In genomic region chr16:71364306-71364705, GRCh38 we compare ENCODE assay signal across 25 cellular contexts. TPM values are rescaled to one million over a fixed set of nuclear protein-coding genes. Genes with fewer than 3 reads are reported as not detected.
"Had no signal": no experiment of that assay in that cellular context is flagged by ENCODE, and none has a peak within 500 bp of the region (broad histone marks: within the 10 kb centered on the region; RNA-seq: fewer than 3 reads in every experiment).

No MANE protein-coding gene starts in this region.

- H3K4me3 Mint-ChIP-seq: activated CD4-positive, alpha-beta T cell treated with anti-CD3 and anti-CD28 coated beads, Interleukin-2, amount 10 ng/mL, durations not matched to agents 24 days and 14 days; activated naive CD4-positive, alpha-beta T cell treated with anti-CD3 and anti-CD28 coated beads, Interleukin-2, amount 10 ng/mL, durations not matched to agents 7 days and 5 days; activated naive CD8-positive, alpha-beta T cell treated with anti-CD3 and anti-CD28 coated beads, Interleukin-2, amount 50 U/mL, for 24 hours; dendritic cell treated with granulocyte-macrophage colony-stimulating factor and Interleukin-4, amounts not matched to agents 40 ng/mL and 50 ng/mL, for 4 days; nephron; stimulated activated naive CD8-positive, alpha-beta T cell treated with anti-CD3 and anti-CD28 coated beads, Interleukin-15, Interleukin-2, amounts not matched to agents 100 ng/mL and 50 ng/mL, for 24 hours had no signal

- H3K4me1 Mint-ChIP-seq: activated CD4-positive, alpha-beta T cell treated with anti-CD3 and anti-CD28 coated beads, Interleukin-2, amount 10 ng/mL, durations not matched to agents 24 days and 14 days; activated naive CD4-positive, alpha-beta T cell treated with anti-CD3 and anti-CD28 coated beads, Interleukin-2, amount 10 ng/mL, durations not matched to agents 7 days and 5 days; activated naive CD8-positive, alpha-beta T cell treated with anti-CD3 and anti-CD28 coated beads, Interleukin-2, amount 50 U/mL, for 24 hours; nephron had no signal

- H3K4me1 ChIP-seq: ascending aorta, esophagus squamous epithelium, suprapubic skin, transverse colon, vagina had no signal

- H3K9me3 ChIP-seq: ascending aorta, esophagus squamous epithelium, suprapubic skin, transverse colon, vagina had no signal

- H3K27me3 ChIP-seq: ascending aorta, vagina had no signal

- H3K36me3 Mint-ChIP-seq: activated naive CD4-positive, alpha-beta T cell treated with anti-CD3 and anti-CD28 coated beads, Interleukin-2, amount 10 ng/mL, durations not matched to agents 7 days and 5 days had no signal

- H3K4me3 ChIP-seq: ascending aorta, esophagus squamous epithelium, skin epidermis, suprapubic skin, transverse colon, vagina had no signal

- H3K36me3 ChIP-seq: ascending aorta, esophagus squamous epithelium, suprapubic skin, transverse colon, vagina had no signal

- DNase-seq: activated CD4-positive, alpha-beta T cell treated with anti-CD3 and anti-CD28 coated beads, Interleukin-2, amount 10 ng/mL, durations not matched to agents 24 days and 14 days; activated CD4-positive, CD25-positive, alpha-beta regulatory T cell; activated CD8-positive, alpha-beta memory T cell treated with anti-CD3 and anti-CD28 coated beads for 24 hours; activated CD8-positive, alpha-beta memory T cell treated with anti-CD3 and anti-CD28 coated beads, Interleukin-2, amount 50 U/mL, for 48 hours; activated effector memory CD4-positive, alpha-beta T cell treated with Interleukin-2 at 50 U/mL for 16 hours; activated naive CD4-positive, alpha-beta T cell treated with anti-CD3 and anti-CD28 coated beads, Interleukin-2, amount 10 ng/mL, durations not matched to agents 7 days and 5 days; activated naive CD8-positive, alpha-beta T cell treated with anti-CD3 and anti-CD28 coated beads, Interleukin-2, amount 50 U/mL, for 24 hours; activated T-cell treated with anti-CD3 and anti-CD28 coated beads, Interleukin-2, amount 50 U/mL, for 48 hours; effector memory CD4-positive, alpha-beta T cell; esophagus squamous epithelium; hypothalamus; islet precursor cell; mammary epithelial cell; midbrain; occipital lobe; transverse colon had no signal

- H3K27ac ChIP-seq: ascending aorta, esophagus squamous epithelium, skin epidermis, suprapubic skin, transverse colon, vagina had no signal

- H3K9me3 Mint-ChIP-seq: activated CD4-positive, alpha-beta T cell treated with anti-CD3 and anti-CD28 coated beads, Interleukin-2, amount 10 ng/mL, durations not matched to agents 24 days and 14 days; activated naive CD4-positive, alpha-beta T cell treated with anti-CD3 and anti-CD28 coated beads, Interleukin-2, amount 10 ng/mL, durations not matched to agents 7 days and 5 days; activated naive CD8-positive, alpha-beta T cell treated with anti-CD3 and anti-CD28 coated beads, Interleukin-2, amount 50 U/mL, for 24 hours; dendritic cell treated with granulocyte-macrophage colony-stimulating factor and Interleukin-4, amounts not matched to agents 40 ng/mL and 50 ng/mL, for 4 days; nephron; stimulated activated naive CD8-positive, alpha-beta T cell treated with anti-CD3 and anti-CD28 coated beads, Interleukin-15, Interleukin-2, amounts not matched to agents 100 ng/mL and 50 ng/mL, for 24 hours had no signal

- ATAC-seq: activated naive CD8-positive, alpha-beta T cell treated with anti-CD3 and anti-CD28 coated beads, Interleukin-2, amount 50 U/mL, for 24 hours had no signal

- H3K27ac Mint-ChIP-seq: activated CD4-positive, alpha-beta T cell treated with anti-CD3 and anti-CD28 coated beads, Interleukin-2, amount 10 ng/mL, durations not matched to agents 24 days and 14 days; activated naive CD4-positive, alpha-beta T cell treated with anti-CD3 and anti-CD28 coated beads, Interleukin-2, amount 10 ng/mL, durations not matched to agents 7 days and 5 days; activated naive CD8-positive, alpha-beta T cell treated with anti-CD3 and anti-CD28 coated beads, Interleukin-2, amount 50 U/mL, for 24 hours; dendritic cell treated with granulocyte-macrophage colony-stimulating factor and Interleukin-4, amounts not matched to agents 40 ng/mL and 50 ng/mL, for 4 days; nephron; stimulated activated naive CD8-positive, alpha-beta T cell treated with anti-CD3 and anti-CD28 coated beads, Interleukin-15, Interleukin-2, amounts not matched to agents 100 ng/mL and 50 ng/mL, for 24 hours had no signal

RNA-seq across cellular contexts. Expression of gene CALB2, which starts 5.8 kb away (rescaled TPM):
- total RNA-seq: activated CD4-positive, alpha-beta T cell treated with anti-CD3 and anti-CD28 coated beads, Interleukin-2, amount 10 ng/mL, durations not matched to agents 24 days and 14 days; chondrocyte; T-helper 2 cell treated with Interferon-gamma antibody and Interleukin-4, amounts not matched to agents 100 ng/mL and 5 ng/mL, for 36 hours had no signal
